In the genomic region with DNA sequence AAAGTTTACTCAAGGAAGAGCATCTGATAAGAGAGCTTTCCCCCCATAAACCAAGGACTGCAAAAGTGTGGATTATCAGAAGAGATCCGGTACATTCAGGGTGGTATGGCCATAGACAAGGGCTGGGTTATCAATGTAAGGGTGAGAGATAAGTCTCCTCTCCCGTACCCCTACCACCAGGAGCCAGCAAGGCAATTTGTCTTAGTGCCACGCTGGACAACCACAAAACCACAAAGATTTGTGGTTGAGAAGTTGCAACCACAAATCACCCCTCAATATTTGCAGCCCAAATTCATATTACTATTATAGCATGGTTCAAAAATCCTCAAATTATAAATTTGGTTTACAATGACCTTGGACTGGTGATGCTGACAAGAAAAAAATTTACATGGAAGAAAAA, we compare ENCODE assay signal across 22 cellular contexts. TPM values are rescaled to one million over a fixed set of nuclear protein-coding genes. Genes with fewer than 3 reads are reported as not detected.
DNase-seq lines count a peak whose midpoint lies in the region; ATAC-seq and TF ChIP-seq lines count a peak whose summit lies in the region.
"Had no signal": no experiment of that assay in that cellular context is flagged by ENCODE, and none has a peak within 500 bp of the region (broad histone marks: within the 10 kb centered on the region; RNA-seq: fewer than 3 reads in every experiment).

No MANE protein-coding gene starts in this region.

- H3K4me1 ChIP-seq in right atrium auricular region, result peaks cover 0 to 12% of the 10 kb centered on the region in 2 donors
- H3K4me1 ChIP-seq in right cardiac atrium (ENCODE audit: control insufficient read depth, insufficient read depth, low read length), result peaks cover 5% of the 10 kb centered on the region

- peaks cover 45% of the 10 kb centered on the region for H3K4me1 Mint-ChIP-seq in activated T-helper 1 cell treated with anti-CD3 and anti-CD28 coated beads, Interleukin-12 subunit alpha, Interleukin-12 subunit beta, Interleukin-2, Interleukin-4 antibody, amounts not matched to agents 30 ng/mL and 10 ng/mL and 1 ng/mL, durations not matched to agents 14 hours and 24 hours and 36 hours (ENCODE audit: low read depth)

- DNase-seq in right atrium auricular region (ENCODE audit: low spot score) (peak; percentile 16), right cardiac atrium (no peak), ecto neural progenitor cell (ENCODE audit: low spot score) (peak; percentile 14), HuH-7 (ENCODE audit: low spot score) (no peak)
- no peak for DNase-seq in activated T-helper 1 cell treated with anti-CD3 and anti-CD28 coated beads, Interleukin-12 subunit alpha, Interleukin-12 subunit beta, Interleukin-2, Interleukin-4 antibody, amounts not matched to agents 30 ng/mL and 10 ng/mL and 1 ng/mL, durations not matched to agents 14 hours and 24 hours and 36 hours (ENCODE audit: low spot score)
- DNase-seq: ACHN; C1 segment of cervical spinal cord; DMS 273 treated with DMSO at 0.1 percent for 48 hours; IMR-90; MM.1S; NCI-H1105 treated with DMSO at 0.1 percent for 48 hours; NCI-H1694 treated with DMSO at 0.1 percent for 48 hours; NCI-H510A; NCI-H748 treated with DMSO at 0.1 percent for 48 hours; NK-92 treated with Interleukin-12 subunit alpha and Interleukin-12 subunit beta, amount 100 ng/mL, for 24 hours had no signal

- no peak overlapping the region for H3K27ac Mint-ChIP-seq in activated T-helper 1 cell treated with anti-CD3 and anti-CD28 coated beads, Interleukin-12 subunit alpha, Interleukin-12 subunit beta, Interleukin-2, Interleukin-4 antibody, amounts not matched to agents 30 ng/mL and 10 ng/mL and 1 ng/mL, durations not matched to agents 14 hours and 24 hours and 36 hours

- H3K36me3 ChIP-seq in right atrium auricular region, result peaks cover 10% of the 10 kb centered on the region

- 67% methylated on average over 3 of the region's 3 CpGs for WGBS in right cardiac atrium

- H3K36me3 Mint-ChIP-seq in activated T-helper 1 cell treated with anti-CD3 and anti-CD28 coated beads, Interleukin-12 subunit alpha, Interleukin-12 subunit beta, Interleukin-2, Interleukin-4 antibody, amounts not matched to agents 30 ng/mL and 10 ng/mL and 1 ng/mL, durations not matched to agents 14 hours and 24 hours and 36 hours (ENCODE audit: low read depth), result peaks cover 19% of the 10 kb centered on the region

- H3K27me3 Mint-ChIP-seq in activated T-helper 1 cell treated with anti-CD3 and anti-CD28 coated beads, Interleukin-12 subunit alpha, Interleukin-12 subunit beta, Interleukin-2, Interleukin-4 antibody, amounts not matched to agents 30 ng/mL and 10 ng/mL and 1 ng/mL, durations not matched to agents 14 hours and 24 hours and 36 hours (ENCODE audit: insufficient read depth), result peaks cover 4% of the 10 kb centered on the region

- H3K4me3 Mint-ChIP-seq in activated T-helper 1 cell treated with anti-CD3 and anti-CD28 coated beads, Interleukin-12 subunit alpha, Interleukin-12 subunit beta, Interleukin-2, Interleukin-4 antibody, amounts not matched to agents 30 ng/mL and 10 ng/mL and 1 ng/mL, durations not matched to agents 14 hours and 24 hours and 36 hours, result peak overlapping the region; percentile 32

- intact Hi-C loops in right cardiac atrium (cut with DNase I), result no loop called here
- intact Hi-C loops in activated T-helper 1 cell treated with anti-CD3 and anti-CD28 coated beads, Interleukin-12 subunit alpha, Interleukin-12 subunit beta, Interleukin-2, Interleukin-4 antibody, amounts not matched to agents 30 ng/mL and 10 ng/mL and 1 ng/mL, durations not matched to agents 14 hours and 24 hours and 36 hours (cut with micrococcal nuclease), result loop anchor here (10.0 kb wide), 1 partner anchor 380 kb away; no protein-coding TSS in a partner anchor

- H3K27ac ChIP-seq in right atrium auricular region (no peak overlapping the region), right cardiac atrium (ENCODE audit: low read length) (no peak overlapping the region)
- H3K27ac ChIP-seq: HL-60 had no signal

- no peaks in the 10 kb centered on the region for H3K9me3 Mint-ChIP-seq in activated T-helper 1 cell treated with anti-CD3 and anti-CD28 coated beads, Interleukin-12 subunit alpha, Interleukin-12 subunit beta, Interleukin-2, Interleukin-4 antibody, amounts not matched to agents 30 ng/mL and 10 ng/mL and 1 ng/mL, durations not matched to agents 14 hours and 24 hours and 36 hours

- H3K4me3 ChIP-seq in right atrium auricular region (no peak overlapping the region), right cardiac atrium (ENCODE audit: low read length) (no peak overlapping the region)
- H3K4me3 ChIP-seq: HAP-1 had no signal

- no peaks in the 10 kb centered on the region for H3K9me3 ChIP-seq in right atrium auricular region
- H3K9me3 ChIP-seq in right cardiac atrium (ENCODE audit: control insufficient read depth, low read length), result no peaks in the 10 kb centered on the region
- H3K9me3 ChIP-seq: HAP-1 had no signal

- no peak for ATAC-seq in right cardiac atrium
- no peak for ATAC-seq in HG03439 (IDR thresholded peaks at IDR 0.05; ENCODE audit: unreplicated experiment)
- ATAC-seq in HG03342 (IDR thresholded peaks at IDR 0.05; ENCODE audit: unreplicated experiment), result no peak
- ATAC-seq: Right ventricle myocardium inferior had no signal

- no peak for TF ChIP-seq CTCF in right atrium auricular region (IDR thresholded peaks at IDR 0.05)

- H3K27me3 ChIP-seq in right atrium auricular region (no peaks in the 10 kb centered on the region), right cardiac atrium (ENCODE audit: control insufficient read depth, insufficient read depth) (no peaks in the 10 kb centered on the region)

RNA-seq across cellular contexts. Expression of gene ZSCAN25, which starts 2.3 kb away (rescaled TPM):
- total RNA-seq in right atrium auricular region, result 1 to 10 TPM; 6.0 to 6.1 TPM
- total RNA-seq in right cardiac atrium, result 1 to 10 TPM; 8.1 to 9.6 (median 8.6) TPM
- polyA plus RNA-seq in right cardiac atrium, result 3.8 TPM
- total RNA-seq in activated T-helper 1 cell treated with anti-CD3 and anti-CD28 coated beads, Interleukin-12 subunit alpha, Interleukin-12 subunit beta, Interleukin-2, Interleukin-4 antibody, amounts not matched to agents 30 ng/mL and 10 ng/mL and 1 ng/mL, durations not matched to agents 14 hours and 24 hours and 36 hours, result 31.5 and 32.9 TPM in 2 replicates

RNA-seq across cellular contexts. Expression of gene TMEM225B, which starts 16.4 kb away (rescaled TPM):
- not detected for total RNA-seq in right atrium auricular region
- total RNA-seq in right cardiac atrium, result under 1 TPM; 0.21 to 0.40 (median 0.37) TPM
- 0.41 TPM for polyA plus RNA-seq in right cardiac atrium
- 0.60 and 0.64 TPM in 2 replicates for total RNA-seq in activated T-helper 1 cell treated with anti-CD3 and anti-CD28 coated beads, Interleukin-12 subunit alpha, Interleukin-12 subunit beta, Interleukin-2, Interleukin-4 antibody, amounts not matched to agents 30 ng/mL and 10 ng/mL and 1 ng/mL, durations not matched to agents 14 hours and 24 hours and 36 hours
- total RNA-seq: HT1080, LHCN-M2, Right ventricle myocardium inferior had no signal

RNA-seq across cellular contexts. Expression of gene ZNF655, which starts 56.1 kb away (rescaled TPM):
- total RNA-seq in right atrium auricular region, result 10 to 100 TPM; 36.2 to 41.9 TPM
- total RNA-seq in right cardiac atrium, result 10 to 100 TPM; 37.8 to 45.5 (median 39.8) TPM
- 31.5 TPM for polyA plus RNA-seq in right cardiac atrium
- total RNA-seq in activated T-helper 1 cell treated with anti-CD3 and anti-CD28 coated beads, Interleukin-12 subunit alpha, Interleukin-12 subunit beta, Interleukin-2, Interleukin-4 antibody, amounts not matched to agents 30 ng/mL and 10 ng/mL and 1 ng/mL, durations not matched to agents 14 hours and 24 hours and 36 hours, result 77.9 and 79.9 TPM in 2 replicates

Comparison
In these comparisons a context has a peak if more than half of its experiments do, and no peak if none do; other contexts are left out.
1. DNase-seq: peak in right atrium auricular region (single experiment) and ecto neural progenitor cell (single experiment); none in right cardiac atrium (0 of 3), activated T-helper 1 cell treated with anti-CD3 and anti-CD28 coated beads, Interleukin-12 subunit alpha, Interleukin-12 subunit beta, Interleukin-2, Interleukin-4 antibody, amounts not matched to agents 30 ng/mL and 10 ng/mL and 1 ng/mL, durations not matched to agents 14 hours and 24 hours and 36 hours (single experiment) and HuH-7 (single experiment).